8 cellular contexts compared by ENCODE assay signal in the genomic region with DNA sequence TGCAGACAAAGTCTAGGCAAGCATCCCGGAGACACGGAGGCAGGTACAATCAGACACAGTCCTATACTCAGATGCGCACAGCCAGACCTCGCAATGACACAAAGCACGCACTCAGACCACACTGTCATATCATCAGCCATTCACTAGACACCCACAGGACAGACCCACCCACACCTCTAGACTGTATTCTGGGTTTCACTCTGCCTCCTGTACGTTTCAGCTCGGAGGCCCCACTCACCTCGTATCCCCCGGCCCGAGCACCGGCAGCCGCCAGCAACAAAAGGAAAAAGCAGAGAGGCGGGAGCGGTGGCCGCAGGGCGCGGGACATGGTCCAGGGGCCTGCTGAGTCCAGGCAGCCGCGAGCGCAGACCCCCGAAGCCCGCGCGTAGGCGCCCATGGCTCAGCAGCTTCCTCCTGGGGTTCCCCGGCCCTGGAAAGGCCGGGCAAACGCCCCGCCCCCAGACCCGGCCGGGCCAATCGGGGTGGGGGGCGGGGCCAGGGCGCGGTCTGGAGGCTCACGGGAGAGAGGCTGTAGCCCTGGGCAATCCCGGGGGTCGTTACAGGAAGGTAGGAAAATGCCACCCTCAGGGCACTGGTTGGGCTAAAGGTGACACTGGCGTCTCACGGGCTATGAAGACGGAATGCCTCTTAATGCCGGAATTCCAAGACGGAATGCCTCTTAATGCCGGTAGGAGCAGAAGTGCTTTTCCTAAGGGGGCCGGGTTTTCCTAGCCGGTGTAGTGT. TPM values are rescaled to one million over a fixed set of nuclear protein-coding genes. Genes with fewer than 3 reads are reported as not detected.
DNase-seq lines count a peak whose midpoint lies in the region; ATAC-seq, FAIRE-seq and TF ChIP-seq lines count a peak whose summit lies in the region.

A gene (minus strand): TSS at position 438 of the 744 bp plus-strand sequence. CDS start 41 bp downstream, at position 397.
A gene with protein sequence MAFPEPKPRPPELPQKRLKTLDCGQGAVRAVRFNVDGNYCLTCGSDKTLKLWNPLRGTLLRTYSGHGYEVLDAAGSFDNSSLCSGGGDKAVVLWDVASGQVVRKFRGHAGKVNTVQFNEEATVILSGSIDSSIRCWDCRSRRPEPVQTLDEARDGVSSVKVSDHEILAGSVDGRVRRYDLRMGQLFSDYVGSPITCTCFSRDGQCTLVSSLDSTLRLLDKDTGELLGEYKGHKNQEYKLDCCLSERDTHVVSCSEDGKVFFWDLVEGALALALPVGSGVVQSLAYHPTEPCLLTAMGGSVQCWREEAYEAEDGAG (plus strand): TSS at position 503 of the 744 bp plus-strand sequence. CDS start 2,984 bp downstream, outside the sequence.

- no peak within 1 kb of the TSS for H2BK20ac ChIP-seq in H1 (ENCODE audit: low read length)

- H4K20me1 ChIP-seq in H1 (replicated peaks in 1 of 2; ENCODE audit: control insufficient read depth in 1 of 2, insufficient read depth in 2 of 2, low read length in 2 of 2) = peaks cover 0 to 9% of the 10 kb centered on the region in 2 experiments

- H3K27me3 ChIP-seq in H1 (replicated peaks in 1 of 4; ENCODE audit: control insufficient read depth in 3 of 4, extremely low read depth in 1 of 4, insufficient read depth in 3 of 4, low read length in 3 of 4) (no peaks in the 10 kb centered on the region; a peak in 1 of 7 replicates), mesendoderm (ENCODE audit: insufficient read depth, low read length, poor library complexity) (no peaks in the 10 kb centered on the region)

- no peak within 1 kb of the TSS for H3K14ac ChIP-seq in H1 (ENCODE audit: insufficient read length)

- ATAC-seq in HG03520 (IDR thresholded peaks at IDR 0.05; ENCODE audit: unreplicated experiment) = peak; percentile 39

- H2AFZ ChIP-seq in H1 (ENCODE audit: low read length) = peak within 1 kb of the TSS; percentile 78

- H3K4ac ChIP-seq in H1 (replicated peaks; ENCODE audit: insufficient read length, low read depth, low read length) = no peak within 1 kb of the TSS
- H3K4ac ChIP-seq in mesendoderm (ENCODE audit: low read depth, low read length) = no peak within 1 kb of the TSS

- DNase-seq in NCI-H345 (lab: John Stamatoyannopoulos, UW) = peak; percentile 55
- DNase-seq in NCI-H345 treated with DMSO at 0.1 percent for 48 hours (lab: John Stamatoyannopoulos, UW; ENCODE audit: unreplicated experiment) = no peak
- peak; percentile 48 for DNase-seq in NOMO-1 treated with DMSO at 0.1 percent for 48 hours (lab: John Stamatoyannopoulos, UW; ENCODE audit: unreplicated experiment)
- peak; percentile 63 to 75 (median 65) for DNase-seq in activated CD8-positive, alpha-beta memory T cell treated with anti-CD3 and anti-CD28 coated beads for 48 hours (ENCODE audit: low read depth in 2 of 3, low spot score in 2 of 3)
- peak in 1 of 2 experiments; percentile 85 for DNase-seq in H1 (ENCODE audit: low read depth in 1 of 2, low spot score in 2 of 2)
- DNase-seq in mesendoderm = peak; percentile 91
- peak; percentile 54 for DNase-seq in stimulated activated CD8-positive, alpha-beta memory T cell treated with anti-CD3 and anti-CD28 coated beads, Interleukin-15, amount 100 ng/mL, for 1 hour (ENCODE audit: low read depth)

- H3K4me2 ChIP-seq in H1 (ENCODE audit: insufficient read depth in 1 of 2, low read depth in 2 of 2, low read length in 2 of 2) (peak within 1 kb of the TSS; percentile 99 to 100), mesendoderm (ENCODE audit: low read length) (peak within 1 kb of the TSS; percentile 100)

- H4K5ac ChIP-seq in H1 (ENCODE audit: insufficient read length, low read depth, low read length) = no peak within 1 kb of the TSS
- peak within 1 kb of the TSS; percentile 56 for H4K5ac ChIP-seq in mesendoderm (ENCODE audit: low read length)

- no peak for TF ChIP-seq RAD21 in H1 (IDR thresholded peaks at IDR 0.05 in 1 of 2, conservative IDR thresholded peaks at IDR 0.05 in 1 of 2; ENCODE audit: low read depth in 2 of 2, low read length in 2 of 2)

- H2BK120ac ChIP-seq in H1 (replicated peaks; ENCODE audit: low read depth, low read length) (no peak within 1 kb of the TSS), mesendoderm (ENCODE audit: low read depth, low read length) (no peak within 1 kb of the TSS)

- CTCF ChIA-PET in H1 (lab: Charles Lee; ENCODE audit: partially characterized antibody) = interaction anchor here (0.8 to 2.3 kb wide), 5 partner anchors 10 to 102 kb away, joined by 3 to 7 read pairs (median 6); no protein-coding TSS in a partner anchor

- TF ChIP-seq CTCF in H1 (IDR thresholded peaks at IDR 0.05; ENCODE audit: control extremely low read depth in 1 of 3, insufficient read depth in 1 of 3, low read depth in 1 of 3, low read length in 3 of 3) = no peak

- H2BK12ac ChIP-seq in H1 (ENCODE audit: low read depth, low read length) = peak within 1 kb of the TSS; percentile 68

- H3K18ac ChIP-seq in H1 (ENCODE audit: extremely low read depth, low read length) = peak within 1 kb of the TSS; percentile 87
- H3K18ac ChIP-seq in mesendoderm (ENCODE audit: low read length) = peak within 1 kb of the TSS; percentile 33

- H3K27ac ChIP-seq in H1 (ENCODE audit: low read depth, low read length) (peak within 1 kb of the TSS; percentile 41; the same call in 1 of the 2 replicates), mesendoderm (ENCODE audit: low read depth, low read length) (peak within 1 kb of the TSS; percentile 10)

- H3K4me1 ChIP-seq in H1 (replicated peaks in 1 of 4; ENCODE audit: control insufficient read depth in 3 of 4, insufficient read depth in 4 of 4, low read length in 3 of 4) (peaks cover 3 to 22% (median 7%) of the 10 kb centered on the region in 4 experiments), mesendoderm (ENCODE audit: control insufficient read depth, low read depth, low read length) (peaks cover 3% of the 10 kb centered on the region)

- H3K4me3 ChIP-seq in H1 (ENCODE audit: extremely low read depth in 1 of 4, insufficient read depth in 2 of 4, low read depth in 3 of 4, low read length in 4 of 4) (peak within 1 kb of the TSS; percentile 88 to 97 (median 92)), mesendoderm (ENCODE audit: low read length) (peak within 1 kb of the TSS; percentile 79)

- no peaks in the 10 kb centered on the region for H3K9me3 ChIP-seq in H1 (ENCODE audit: insufficient read depth in 2 of 2, low read depth in 1 of 2, low read length in 1 of 2)

- H3K79me2 ChIP-seq in H1 (ENCODE audit: control insufficient read depth in 1 of 2, insufficient read depth in 2 of 2, low read length in 2 of 2) = peaks cover 0 to 22% of the 10 kb centered on the region in 2 experiments; a peak in 1 of 4 replicates
- peaks cover 8% of the 10 kb centered on the region for H3K79me2 ChIP-seq in mesendoderm (ENCODE audit: control insufficient read depth, insufficient read depth, low read length)

- peak within 1 kb of the TSS; percentile 77 for H3K56ac ChIP-seq in H1 (replicated peaks; ENCODE audit: insufficient read length, low read depth, low read length)
- H3K56ac ChIP-seq in mesendoderm (ENCODE audit: low read length) = peak within 1 kb of the TSS; percentile 98

- H2AK5ac ChIP-seq in H1 (ENCODE audit: low read depth, low read length) (peak within 1 kb of the TSS; percentile 17; the same call in 1 of the 2 replicates), mesendoderm (ENCODE audit: low read length) (peak within 1 kb of the TSS; percentile 88)

- no peak within 1 kb of the TSS for H4K91ac ChIP-seq in H1 (replicated peaks; ENCODE audit: insufficient read length, low read length)

- peak in 1 of 2 experiments; percentile 67; a peak in 2 of 3 replicates for TF ChIP-seq POLR2A in H1 (IDR thresholded peaks at IDR 0.05; ENCODE audit: control extremely low read depth in 1 of 2, low read depth in 2 of 2, low read length in 2 of 2)

- H3K9ac ChIP-seq in H1 (replicated peaks in 1 of 4; ENCODE audit: extremely low read depth in 1 of 4, low read depth in 3 of 4, low read length in 3 of 4) (peak within 1 kb of the TSS; percentile 10 to 91 (median 68)), mesendoderm (ENCODE audit: low read length) (peak within 1 kb of the TSS; percentile 97)

- H3K36me3 ChIP-seq in H1 (ENCODE audit: control insufficient read depth in 2 of 4, insufficient read depth in 4 of 4, low read length in 3 of 4) = peaks cover 0 to 5% (median 3%) of the 10 kb centered on the region in 4 experiments; a peak in 4 of 8 replicates
- peaks cover 4% of the 10 kb centered on the region for H3K36me3 ChIP-seq in mesendoderm (ENCODE audit: control insufficient read depth, insufficient read depth, low read length)

- POLR2A ChIA-PET in H1 (lab: Charles Lee; ENCODE audit: partially characterized antibody) = interaction anchor here (0.7 to 5.3 kb wide), 12 partner anchors 8 to 1836 kb away, joined by 3 to 31 read pairs (median 4); a partner anchor contains a TSS

- H4K8ac ChIP-seq in H1 (ENCODE audit: extremely low read depth, insufficient read depth, low read length) = peak within 1 kb of the TSS; percentile 87
- H4K8ac ChIP-seq in mesendoderm (ENCODE audit: low read depth, low read length) = no peak within 1 kb of the TSS

- TF ChIP-seq EP300 in H1 (IDR thresholded peaks at IDR 0.05; ENCODE audit: borderline replicate concordance in 1 of 2, low read depth in 2 of 2, low read length in 2 of 2) = no peak

- H2BK5ac ChIP-seq in H1 (ENCODE audit: low read depth, low read length) (peak within 1 kb of the TSS; percentile 71; the same call in 1 of the 2 replicates), mesendoderm (ENCODE audit: low read length) (no peak within 1 kb of the TSS)

- H3K79me1 ChIP-seq in H1 (ENCODE audit: low read depth, low read length) (peaks cover 4% of the 10 kb centered on the region; the same call in 1 of the 2 replicates), mesendoderm (ENCODE audit: low read length) (peaks cover 18% of the 10 kb centered on the region)

- 9% methylated on average over 37 of the region's 46 CpGs; no CpG with 5 or more reads in 1 of the 2 experiments for WGBS in H1 (ENCODE audit: extremely low coverage in 1 of 2, insufficient coverage in 1 of 2, insufficient read length in 1 of 2, insufficient replicate concordance in 2 of 2, low coverage in 1 of 2, low lambda C conversion rate in 2 of 2, missing lambda C conversion rate in 1 of 2), 2 experiments
- WGBS in mesendoderm (ENCODE audit: extremely low coverage, insufficient coverage, low lambda C conversion rate) = no CpG with 5 or more reads among the region's 46 CpGs

- H3K23ac ChIP-seq in H1 (ENCODE audit: insufficient read length) = no peak within 1 kb of the TSS
- H3K23ac ChIP-seq in mesendoderm (ENCODE audit: low read length) = peak within 1 kb of the TSS; percentile 80

- H2BK15ac ChIP-seq in H1 (ENCODE audit: low read length) (peak within 1 kb of the TSS; percentile 61; the same call in 1 of the 2 replicates), mesendoderm (replicated peaks; ENCODE audit: low read depth) (no peak within 1 kb of the TSS)

- FAIRE-seq in H1 (lab: Jason Lieb, UNC) = no peak

- H3K23me2 ChIP-seq in H1 (ENCODE audit: low read depth, low read length) = peaks cover 24% of the 10 kb centered on the region

RNA-seq across cellular contexts. Expression of the first gene that starts in this region (rescaled TPM):
- total RNA-seq in H1 (2021; fragmentation: NEBNext Ultra II Directional; extraction: Animal tissue kit (Norgen Biotek cat#: 25700)) = 71.1 and 76.3 TPM in 2 replicates
- polyA plus RNA-seq in H1 (2011; rRNA removed) = 55.3 and 73.6 TPM in 2 replicates
- polyA plus RNA-seq in H1 (2011; cell fraction: cytosol; rRNA removed) = 37.2 TPM
- 135 TPM for polyA plus RNA-seq in H1 (2011; cell fraction: nucleus; rRNA removed)
- polyA plus RNA-seq in H1 (2012, experiment 1 of 2) = 77.3 to 97.8 TPM (median 85.4 TPM) in 4 replicates
- 111 TPM for polyA plus RNA-seq in H1 (2012, experiment 2 of 2)
- polyA plus RNA-seq in H1 (2013, experiment 1 of 2) = 82.3 TPM
- polyA plus RNA-seq in H1 (2013, experiment 2 of 2) = 71.8 TPM
- polyA minus RNA-seq in H1 (2011; rRNA and poly(A)+ RNA removed) = 33.2 and 37.4 TPM in 2 replicates
- polyA minus RNA-seq in H1 (2011; cell fraction: cytosol; rRNA and poly(A)+ RNA removed) = 30.5 TPM
- polyA minus RNA-seq in H1 (2011; cell fraction: nucleus; rRNA and poly(A)+ RNA removed) = 48.4 TPM
- 30.9 TPM for polyA plus RNA-seq in mesendoderm (2013, experiment 1 of 2)
- 29.6 TPM for polyA plus RNA-seq in mesendoderm (2013, experiment 2 of 2)

RNA-seq across cellular contexts. Expression of the second gene that starts in this region (rescaled TPM):
- 15.3 and 19.6 TPM in 2 replicates for total RNA-seq in H1 (2021; fragmentation: NEBNext Ultra II Directional; extraction: Animal tissue kit (Norgen Biotek cat#: 25700))
- polyA plus RNA-seq in H1 (2011; rRNA removed) = 12.6 and 24.5 TPM in 2 replicates
- 18.9 TPM for polyA plus RNA-seq in H1 (2011; cell fraction: cytosol; rRNA removed)
- 26.4 TPM for polyA plus RNA-seq in H1 (2011; cell fraction: nucleus; rRNA removed)
- polyA plus RNA-seq in H1 (2012, experiment 1 of 2) = 13.4 to 22.0 TPM (median 20.4 TPM) in 4 replicates
- 12.1 TPM for polyA plus RNA-seq in H1 (2012, experiment 2 of 2)
- polyA plus RNA-seq in H1 (2013, experiment 1 of 2) = 7.6 TPM
- 7.5 TPM for polyA plus RNA-seq in H1 (2013, experiment 2 of 2)
- 8.0 and 9.6 TPM in 2 replicates for polyA minus RNA-seq in H1 (2011; rRNA and poly(A)+ RNA removed)
- 6.5 TPM for polyA minus RNA-seq in H1 (2011; cell fraction: cytosol; rRNA and poly(A)+ RNA removed)
- 16.5 TPM for polyA minus RNA-seq in H1 (2011; cell fraction: nucleus; rRNA and poly(A)+ RNA removed)
- 6.8 TPM for polyA plus RNA-seq in mesendoderm (2013, experiment 1 of 2)
- polyA plus RNA-seq in mesendoderm (2013, experiment 2 of 2) = 6.5 TPM
